ENCODE assay signal across 1 cellular context in the genomic region with DNA sequence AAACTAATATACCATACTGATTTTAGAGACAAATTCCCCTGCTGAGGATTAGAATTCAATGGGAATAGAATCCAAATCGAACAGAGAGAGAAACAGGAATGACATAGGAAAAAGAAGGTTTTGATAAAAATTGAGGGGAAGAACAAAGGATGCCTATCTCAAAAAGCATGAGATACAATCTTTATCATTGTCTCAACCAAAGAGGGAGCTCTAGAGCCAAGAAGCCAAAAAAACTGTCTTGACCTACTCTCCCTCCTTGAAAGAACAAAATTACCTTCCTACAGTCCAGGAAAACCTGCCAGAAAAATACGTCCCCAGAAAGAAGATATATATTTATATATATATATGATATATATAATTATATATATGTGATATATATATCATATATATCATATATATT.
TF ChIP-seq lines count a peak whose summit lies in the region.

No MANE protein-coding gene starts in this region.

TF ChIP-seq in endothelial cell of umbilical vein, 7 proteins besides CTCF, POLR2A, EP300 and RAD21 (continued from another document):
- TF ChIP-seq MYC (IDR thresholded peaks at IDR 0.05; ENCODE audit: low read depth, low read length), result no peak
